Comparison of ENCODE assay signal across 7 cellular contexts in the genomic region with DNA sequence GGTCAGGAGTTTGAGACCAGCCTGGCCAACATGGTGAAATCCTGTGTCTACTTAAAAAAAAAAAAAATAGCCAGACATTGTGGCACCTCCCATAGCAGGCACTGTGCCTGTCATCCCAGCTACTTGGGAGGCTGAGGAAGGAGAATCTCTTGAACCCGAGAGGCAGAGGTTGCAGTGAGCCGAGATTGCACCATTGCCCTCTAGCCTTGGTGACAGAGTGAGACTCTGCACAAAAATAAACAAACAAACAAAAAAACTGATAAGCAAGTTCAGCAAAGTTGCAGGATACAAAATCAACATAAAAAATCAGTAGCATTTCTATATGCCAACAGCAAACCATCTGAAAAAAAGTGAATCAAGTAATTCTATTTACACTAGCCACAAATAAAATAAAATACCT.
"Had no signal": no experiment of that assay in that cellular context is flagged by ENCODE, and none has a peak within 500 bp of the region (broad histone marks: within the 10 kb centered on the region; RNA-seq: fewer than 3 reads in every experiment).

No MANE protein-coding gene starts in this region.

- DNase-seq: IMR-90, KBM-7, KG1 had no signal

- H3K4me3 ChIP-seq: K562 had no signal

- H3K9ac ChIP-seq: KMS-11 had no signal

- H3K4me2 ChIP-seq: KMS-11 had no signal

- ATAC-seq: K562 had no signal

- FAIRE-seq: HTR-8/SVneo had no signal

- H3K27ac ChIP-seq: HL-60, KMS-11 had no signal
